1 cellular context compared by ENCODE assay signal in genomic region chr7:151684408-151685175, GRCh38.
TF ChIP-seq lines count a peak whose summit lies in the region.

No MANE protein-coding gene starts in this region.

TF ChIP-seq in K562, 482 proteins besides CTCF, POLR2A, EP300 and RAD21:
- TF ChIP-seq ZBTB33 (CRISPR knock-in tag; IDR thresholded peaks at IDR 0.05) = no peak
- peak; percentile 50; the same call in 1 of the 2 replicates for TF ChIP-seq SPI1 (IDR thresholded peaks at IDR 0.05; ENCODE audit: borderline replicate concordance, low read depth, low read length)
